In the genomic region with DNA sequence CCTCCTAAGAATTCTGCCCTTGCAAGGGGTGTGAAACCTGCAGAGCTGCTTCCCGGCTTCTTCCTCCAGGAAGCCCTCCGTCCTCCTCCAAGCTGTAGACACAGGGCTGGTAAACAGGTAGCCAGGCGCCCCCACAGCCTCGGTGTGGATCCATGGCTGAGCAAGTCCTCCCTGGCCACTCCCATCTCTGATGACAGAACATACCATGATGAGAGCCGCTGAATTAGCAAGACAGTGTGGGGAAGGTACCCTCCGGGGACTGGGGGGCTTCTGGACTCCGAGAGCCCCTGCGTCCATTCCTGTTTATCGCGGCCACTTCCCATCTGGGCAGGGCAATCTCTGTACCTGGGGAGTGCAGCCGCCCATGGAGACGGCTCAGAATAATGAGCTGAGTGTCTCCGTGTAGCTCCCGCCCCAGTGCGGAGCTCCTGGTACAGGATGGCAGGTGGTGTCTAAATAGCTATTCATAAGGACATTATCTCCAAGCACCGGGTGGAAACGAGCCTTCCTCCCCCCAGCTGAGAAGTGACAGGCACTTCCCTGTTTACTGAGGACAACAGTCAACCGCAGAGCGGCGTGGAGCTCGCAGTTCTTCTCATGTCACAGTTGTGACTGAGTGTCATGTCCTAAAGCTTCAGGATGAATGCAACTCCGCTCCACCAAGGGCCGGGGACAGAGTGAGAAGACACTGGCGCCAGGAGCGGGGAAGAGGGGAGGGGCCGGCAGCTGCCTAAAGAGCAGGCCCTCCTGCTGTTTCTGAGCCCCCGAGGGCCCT, we compare ENCODE assay signal across 1 cellular context.
TF ChIP-seq lines count a peak whose summit lies in the region.

No MANE protein-coding gene starts in this region.

TF ChIP-seq in K562, 482 proteins besides CTCF, POLR2A, EP300 and RAD21 (continued from another document and continues in another):
- TF ChIP-seq, protein P1, sequence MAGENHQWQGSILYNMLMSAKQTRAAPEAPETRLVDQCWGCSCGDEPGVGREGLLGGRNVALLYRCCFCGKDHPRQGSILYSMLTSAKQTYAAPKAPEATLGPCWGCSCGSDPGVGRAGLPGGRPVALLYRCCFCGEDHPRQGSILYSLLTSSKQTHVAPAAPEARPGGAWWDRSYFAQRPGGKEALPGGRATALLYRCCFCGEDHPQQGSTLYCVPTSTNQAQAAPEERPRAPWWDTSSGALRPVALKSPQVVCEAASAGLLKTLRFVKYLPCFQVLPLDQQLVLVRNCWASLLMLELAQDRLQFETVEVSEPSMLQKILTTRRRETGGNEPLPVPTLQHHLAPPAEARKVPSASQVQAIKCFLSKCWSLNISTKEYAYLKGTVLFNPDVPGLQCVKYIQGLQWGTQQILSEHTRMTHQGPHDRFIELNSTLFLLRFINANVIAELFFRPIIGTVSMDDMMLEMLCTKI (IDR thresholded peaks at IDR 0.05; ENCODE audit: partially characterized antibody): no peak
- TF ChIP-seq, protein P2, sequence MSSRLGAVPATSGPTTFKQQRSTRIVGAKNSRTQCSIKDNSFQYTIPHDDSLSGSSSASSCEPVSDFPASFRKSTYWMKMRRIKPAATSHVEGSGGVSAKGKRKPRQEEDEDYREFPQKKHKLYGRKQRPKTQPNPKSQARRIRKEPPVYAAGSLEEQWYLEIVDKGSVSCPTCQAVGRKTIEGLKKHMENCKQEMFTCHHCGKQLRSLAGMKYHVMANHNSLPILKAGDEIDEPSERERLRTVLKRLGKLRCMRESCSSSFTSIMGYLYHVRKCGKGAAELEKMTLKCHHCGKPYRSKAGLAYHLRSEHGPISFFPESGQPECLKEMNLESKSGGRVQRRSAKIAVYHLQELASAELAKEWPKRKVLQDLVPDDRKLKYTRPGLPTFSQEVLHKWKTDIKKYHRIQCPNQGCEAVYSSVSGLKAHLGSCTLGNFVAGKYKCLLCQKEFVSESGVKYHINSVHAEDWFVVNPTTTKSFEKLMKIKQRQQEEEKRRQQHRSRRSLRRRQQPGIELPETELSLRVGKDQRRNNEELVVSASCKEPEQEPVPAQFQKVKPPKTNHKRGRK (tag; IDR thresholded peaks at IDR 0.05): no peak
- TF ChIP-seq SP1 (CRISPR knock-in tag; IDR thresholded peaks at IDR 0.05) (no peak), TCF7L2 (IDR thresholded peaks at IDR 0.05; ENCODE audit: low read depth, low read length) (no peak), KAT2B (IDR thresholded peaks at IDR 0.05; ENCODE audit: low read depth, low read length) (no peak), ZNF133 (CRISPR knock-in tag; IDR thresholded peaks at IDR 0.05) (no peak), ATF7 (IDR thresholded peaks at IDR 0.05) (peak; percentile 47; the same call in 1 of the 2 replicates), ZNF140 (CRISPR knock-in tag; IDR thresholded peaks at IDR 0.05) (no peak), BRD9 (IDR thresholded peaks at IDR 0.05; ENCODE audit: low read depth, partially characterized antibody) (no peak), TCF7 (IDR thresholded peaks at IDR 0.05; ENCODE audit: borderline replicate concordance) (no peak), ZNF785 (CRISPR knock-in tag; IDR thresholded peaks at IDR 0.05) (no peak), MYNN (IDR thresholded peaks at IDR 0.05) (no peak), MYNN (CRISPR knock-in tag; IDR thresholded peaks at IDR 0.05) (no peak), TOE1 (IDR thresholded peaks at IDR 0.05; ENCODE audit: borderline replicate concordance) (no peak), TOE1 (CRISPR knock-in tag; IDR thresholded peaks at IDR 0.05; ENCODE audit: borderline replicate concordance, low read depth) (no peak), TEAD2 (tag; IDR thresholded peaks at IDR 0.05) (no peak), PHB2 (IDR thresholded peaks at IDR 0.05; ENCODE audit: low read depth) (no peak), FOSL1 (tag; conservative IDR thresholded peaks at IDR 0.05) (no peak), MTA2 (IDR thresholded peaks at IDR 0.05; ENCODE audit: low read depth) (peak; percentile 53), PYGO2 (tag; IDR thresholded peaks at IDR 0.05) (no peak), FOXA1 (IDR thresholded peaks at IDR 0.05; ENCODE audit: borderline replicate concordance) (no peak), ELF4 (CRISPR knock-in tag; IDR thresholded peaks at IDR 0.05) (no peak), RBM34 (IDR thresholded peaks at IDR 0.05; ENCODE audit: borderline replicate concordance, insufficient read depth, low read length) (no peak), ILF3 (IDR thresholded peaks at IDR 0.05; ENCODE audit: borderline replicate concordance) (no peak), CHCHD3 (CRISPR knock-in tag; IDR thresholded peaks at IDR 0.05) (no peak), PTRF (tag; IDR thresholded peaks at IDR 0.05) (no peak), ZNF282 (CRISPR knock-in tag; IDR thresholded peaks at IDR 0.05) (no peak), TRIM28 (IDR thresholded peaks at IDR 0.05) (no peak), ZBTB1 (CRISPR knock-in tag; IDR thresholded peaks at IDR 0.05; ENCODE audit: borderline replicate concordance, low read depth) (no peak), CHD2 (IDR thresholded peaks at IDR 0.05; ENCODE audit: low read depth, low read length) (no peak), ZFP36 (IDR thresholded peaks at IDR 0.05; ENCODE audit: low read depth, low read length, partially characterized antibody) (peak; percentile 96), SRSF1 (IDR thresholded peaks at IDR 0.05; ENCODE audit: low read depth, low read length) (no peak), RFX5 (IDR thresholded peaks at IDR 0.05; ENCODE audit: low read depth, low read length) (no peak), ZFP1 (CRISPR knock-in tag; IDR thresholded peaks at IDR 0.05) (no peak), NBN (IDR thresholded peaks at IDR 0.05; ENCODE audit: low read depth) (0 out of 2 replicates have a peak, but pooled peaks have one; percentile 50), POLR2B (IDR thresholded peaks at IDR 0.05; ENCODE audit: low read depth, partially characterized antibody) (no peak), ZNF444 (CRISPR knock-in tag; IDR thresholded peaks at IDR 0.05) (no peak), FOXJ2 (tag; IDR thresholded peaks at IDR 0.05) (no peak), TGIF2 (CRISPR knock-in tag; IDR thresholded peaks at IDR 0.05) (no peak), SOX6 (IDR thresholded peaks at IDR 0.05) (peak; percentile 70), ZNF239 (CRISPR knock-in tag; IDR thresholded peaks at IDR 0.05) (no peak), ZNF79 (CRISPR knock-in tag; IDR thresholded peaks at IDR 0.05; ENCODE audit: low read depth) (no peak), MEF2A (IDR thresholded peaks at IDR 0.05; ENCODE audit: control insufficient read depth, low read depth, low read length) (no peak), TAF9B (IDR thresholded peaks at IDR 0.05; ENCODE audit: partially characterized antibody) (peak; percentile 50), HDAC8 (tag; IDR thresholded peaks at IDR 0.05) (no peak), MECOM (CRISPR knock-in tag; IDR thresholded peaks at IDR 0.05) (no peak), ZNF507 (tag; conservative IDR thresholded peaks at IDR 0.05) (no peak), ZNF57 (CRISPR knock-in tag; IDR thresholded peaks at IDR 0.05) (no peak), MAZ (CRISPR knock-in tag; conservative IDR thresholded peaks at IDR 0.05 in 1 of 2, IDR thresholded peaks at IDR 0.05 in 1 of 2) (peak in 1 of 2 experiments; percentile 37; a peak in 1 of 4 replicates), ZNF143 (CRISPR knock-in tag; IDR thresholded peaks at IDR 0.05) (no peak), ZKSCAN8 (CRISPR knock-in tag; IDR thresholded peaks at IDR 0.05) (no peak), POLR2AphosphoS5 (IDR thresholded peaks at IDR 0.05; ENCODE audit: control insufficient read depth, insufficient read depth, low read depth, low read length) (peak; percentile 80), ZNF586 (CRISPR knock-in tag; conservative IDR thresholded peaks at IDR 0.05) (no peak)
- TF ChIP-seq, protein P3, sequence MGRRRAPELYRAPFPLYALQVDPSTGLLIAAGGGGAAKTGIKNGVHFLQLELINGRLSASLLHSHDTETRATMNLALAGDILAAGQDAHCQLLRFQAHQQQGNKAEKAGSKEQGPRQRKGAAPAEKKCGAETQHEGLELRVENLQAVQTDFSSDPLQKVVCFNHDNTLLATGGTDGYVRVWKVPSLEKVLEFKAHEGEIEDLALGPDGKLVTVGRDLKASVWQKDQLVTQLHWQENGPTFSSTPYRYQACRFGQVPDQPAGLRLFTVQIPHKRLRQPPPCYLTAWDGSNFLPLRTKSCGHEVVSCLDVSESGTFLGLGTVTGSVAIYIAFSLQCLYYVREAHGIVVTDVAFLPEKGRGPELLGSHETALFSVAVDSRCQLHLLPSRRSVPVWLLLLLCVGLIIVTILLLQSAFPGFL (CRISPR knock-in tag; IDR thresholded peaks at IDR 0.05): no peak
- TF ChIP-seq, protein P4, sequence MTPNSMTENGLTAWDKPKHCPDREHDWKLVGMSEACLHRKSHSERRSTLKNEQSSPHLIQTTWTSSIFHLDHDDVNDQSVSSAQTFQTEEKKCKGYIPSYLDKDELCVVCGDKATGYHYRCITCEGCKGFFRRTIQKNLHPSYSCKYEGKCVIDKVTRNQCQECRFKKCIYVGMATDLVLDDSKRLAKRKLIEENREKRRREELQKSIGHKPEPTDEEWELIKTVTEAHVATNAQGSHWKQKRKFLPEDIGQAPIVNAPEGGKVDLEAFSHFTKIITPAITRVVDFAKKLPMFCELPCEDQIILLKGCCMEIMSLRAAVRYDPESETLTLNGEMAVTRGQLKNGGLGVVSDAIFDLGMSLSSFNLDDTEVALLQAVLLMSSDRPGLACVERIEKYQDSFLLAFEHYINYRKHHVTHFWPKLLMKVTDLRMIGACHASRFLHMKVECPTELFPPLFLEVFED (CRISPR knock-in tag; conservative IDR thresholded peaks at IDR 0.05): no peak
- TF ChIP-seq, protein P5, sequence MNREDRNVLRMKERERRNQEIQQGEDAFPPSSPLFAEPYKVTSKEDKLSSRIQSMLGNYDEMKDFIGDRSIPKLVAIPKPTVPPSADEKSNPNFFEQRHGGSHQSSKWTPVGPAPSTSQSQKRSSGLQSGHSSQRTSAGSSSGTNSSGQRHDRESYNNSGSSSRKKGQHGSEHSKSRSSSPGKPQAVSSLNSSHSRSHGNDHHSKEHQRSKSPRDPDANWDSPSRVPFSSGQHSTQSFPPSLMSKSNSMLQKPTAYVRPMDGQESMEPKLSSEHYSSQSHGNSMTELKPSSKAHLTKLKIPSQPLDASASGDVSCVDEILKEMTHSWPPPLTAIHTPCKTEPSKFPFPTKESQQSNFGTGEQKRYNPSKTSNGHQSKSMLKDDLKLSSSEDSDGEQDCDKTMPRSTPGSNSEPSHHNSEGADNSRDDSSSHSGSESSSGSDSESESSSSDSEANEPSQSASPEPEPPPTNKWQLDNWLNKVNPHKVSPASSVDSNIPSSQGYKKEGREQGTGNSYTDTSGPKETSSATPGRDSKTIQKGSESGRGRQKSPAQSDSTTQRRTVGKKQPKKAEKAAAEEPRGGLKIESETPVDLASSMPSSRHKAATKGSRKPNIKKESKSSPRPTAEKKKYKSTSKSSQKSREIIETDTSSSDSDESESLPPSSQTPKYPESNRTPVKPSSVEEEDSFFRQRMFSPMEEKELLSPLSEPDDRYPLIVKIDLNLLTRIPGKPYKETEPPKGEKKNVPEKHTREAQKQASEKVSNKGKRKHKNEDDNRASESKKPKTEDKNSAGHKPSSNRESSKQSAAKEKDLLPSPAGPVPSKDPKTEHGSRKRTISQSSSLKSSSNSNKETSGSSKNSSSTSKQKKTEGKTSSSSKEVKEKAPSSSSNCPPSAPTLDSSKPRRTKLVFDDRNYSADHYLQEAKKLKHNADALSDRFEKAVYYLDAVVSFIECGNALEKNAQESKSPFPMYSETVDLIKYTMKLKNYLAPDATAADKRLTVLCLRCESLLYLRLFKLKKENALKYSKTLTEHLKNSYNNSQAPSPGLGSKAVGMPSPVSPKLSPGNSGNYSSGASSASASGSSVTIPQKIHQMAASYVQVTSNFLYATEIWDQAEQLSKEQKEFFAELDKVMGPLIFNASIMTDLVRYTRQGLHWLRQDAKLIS (CRISPR knock-in tag; IDR thresholded peaks at IDR 0.05): no peak
- TF ChIP-seq, protein P6, sequence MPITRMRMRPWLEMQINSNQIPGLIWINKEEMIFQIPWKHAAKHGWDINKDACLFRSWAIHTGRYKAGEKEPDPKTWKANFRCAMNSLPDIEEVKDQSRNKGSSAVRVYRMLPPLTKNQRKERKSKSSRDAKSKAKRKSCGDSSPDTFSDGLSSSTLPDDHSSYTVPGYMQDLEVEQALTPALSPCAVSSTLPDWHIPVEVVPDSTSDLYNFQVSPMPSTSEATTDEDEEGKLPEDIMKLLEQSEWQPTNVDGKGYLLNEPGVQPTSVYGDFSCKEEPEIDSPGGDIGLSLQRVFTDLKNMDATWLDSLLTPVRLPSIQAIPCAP (CRISPR knock-in tag; IDR thresholded peaks at IDR 0.05; ENCODE audit: borderline replicate concordance): no peak
- TF ChIP-seq, protein P7, sequence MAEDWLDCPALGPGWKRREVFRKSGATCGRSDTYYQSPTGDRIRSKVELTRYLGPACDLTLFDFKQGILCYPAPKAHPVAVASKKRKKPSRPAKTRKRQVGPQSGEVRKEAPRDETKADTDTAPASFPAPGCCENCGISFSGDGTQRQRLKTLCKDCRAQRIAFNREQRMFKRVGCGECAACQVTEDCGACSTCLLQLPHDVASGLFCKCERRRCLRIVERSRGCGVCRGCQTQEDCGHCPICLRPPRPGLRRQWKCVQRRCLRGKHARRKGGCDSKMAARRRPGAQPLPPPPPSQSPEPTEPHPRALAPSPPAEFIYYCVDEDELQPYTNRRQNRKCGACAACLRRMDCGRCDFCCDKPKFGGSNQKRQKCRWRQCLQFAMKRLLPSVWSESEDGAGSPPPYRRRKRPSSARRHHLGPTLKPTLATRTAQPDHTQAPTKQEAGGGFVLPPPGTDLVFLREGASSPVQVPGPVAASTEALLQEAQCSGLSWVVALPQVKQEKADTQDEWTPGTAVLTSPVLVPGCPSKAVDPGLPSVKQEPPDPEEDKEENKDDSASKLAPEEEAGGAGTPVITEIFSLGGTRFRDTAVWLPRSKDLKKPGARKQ (CRISPR knock-in tag; IDR thresholded peaks at IDR 0.05): no peak
- TF ChIP-seq, protein P8, sequence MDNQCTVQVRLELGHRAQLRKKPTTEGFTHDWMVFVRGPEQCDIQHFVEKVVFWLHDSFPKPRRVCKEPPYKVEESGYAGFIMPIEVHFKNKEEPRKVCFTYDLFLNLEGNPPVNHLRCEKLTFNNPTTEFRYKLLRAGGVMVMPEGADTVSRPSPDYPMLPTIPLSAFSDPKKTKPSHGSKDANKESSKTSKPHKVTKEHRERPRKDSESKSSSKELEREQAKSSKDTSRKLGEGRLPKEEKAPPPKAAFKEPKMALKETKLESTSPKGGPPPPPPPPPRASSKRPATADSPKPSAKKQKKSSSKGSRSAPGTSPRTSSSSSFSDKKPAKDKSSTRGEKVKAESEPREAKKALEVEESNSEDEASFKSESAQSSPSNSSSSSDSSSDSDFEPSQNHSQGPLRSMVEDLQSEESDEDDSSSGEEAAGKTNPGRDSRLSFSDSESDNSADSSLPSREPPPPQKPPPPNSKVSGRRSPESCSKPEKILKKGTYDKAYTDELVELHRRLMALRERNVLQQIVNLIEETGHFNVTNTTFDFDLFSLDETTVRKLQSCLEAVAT (IDR thresholded peaks at IDR 0.05): peak in 1 of 2 experiments; percentile 54; a peak in 1 of 4 replicates
- TF ChIP-seq, protein P9, sequence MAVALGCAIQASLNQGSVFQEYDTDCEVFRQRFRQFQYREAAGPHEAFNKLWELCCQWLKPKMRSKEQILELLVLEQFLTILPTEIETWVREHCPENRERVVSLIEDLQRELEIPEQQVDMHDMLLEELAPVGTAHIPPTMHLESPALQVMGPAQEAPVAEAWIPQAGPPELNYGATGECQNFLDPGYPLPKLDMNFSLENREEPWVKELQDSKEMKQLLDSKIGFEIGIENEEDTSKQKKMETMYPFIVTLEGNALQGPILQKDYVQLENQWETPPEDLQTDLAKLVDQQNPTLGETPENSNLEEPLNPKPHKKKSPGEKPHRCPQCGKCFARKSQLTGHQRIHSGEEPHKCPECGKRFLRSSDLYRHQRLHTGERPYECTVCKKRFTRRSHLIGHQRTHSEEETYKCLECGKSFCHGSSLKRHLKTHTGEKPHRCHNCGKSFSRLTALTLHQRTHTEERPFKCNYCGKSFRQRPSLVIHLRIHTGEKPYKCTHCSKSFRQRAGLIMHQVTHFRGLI (CRISPR knock-in tag; IDR thresholded peaks at IDR 0.05): no peak
